Comparison of ENCODE assay signal across 12 cellular contexts in the genomic region with DNA sequence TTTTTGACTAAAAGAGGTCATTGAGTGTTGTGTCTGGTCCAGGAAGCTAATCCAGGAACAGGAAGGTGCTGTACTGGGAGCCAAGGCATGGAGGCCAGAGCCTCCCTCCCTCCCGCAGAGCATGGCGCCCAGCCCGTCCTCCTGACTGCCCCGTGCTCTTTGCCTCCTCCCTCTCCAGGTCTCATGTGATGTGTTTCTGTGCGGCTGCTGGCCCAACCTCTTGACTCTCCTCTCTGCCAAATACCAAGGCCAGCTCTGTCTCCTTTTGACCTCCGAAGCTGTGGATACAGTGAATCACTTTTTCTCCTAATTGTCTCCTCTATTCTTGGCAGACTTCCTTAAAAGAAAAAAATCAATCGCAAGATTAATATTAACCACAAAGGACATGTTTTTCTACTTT.
A peak's percentile ranks its signal among the peaks of the same experiment; 100 is the strongest.
DNase-seq lines count a peak whose midpoint lies in the region; ATAC-seq and TF ChIP-seq lines count a peak whose summit lies in the region.
"Had no signal": no experiment of that assay in that cellular context is flagged by ENCODE, and none has a peak within 500 bp of the region (broad histone marks: within the 10 kb centered on the region; RNA-seq: fewer than 3 reads in every experiment).

No MANE protein-coding gene starts in this region.

- H3K27me3 Mint-ChIP-seq in activated naive CD8-positive, alpha-beta T cell treated with anti-CD3 and anti-CD28 coated beads, Interleukin-2, amount 50 U/mL, for 24 hours: peaks cover 3% of the 10 kb centered on the region

- no peak for TF ChIP-seq POLR2A in adrenal gland (IDR thresholded peaks at IDR 0.05)

- no peaks in the 10 kb centered on the region for H3K4me1 Mint-ChIP-seq in activated naive CD8-positive, alpha-beta T cell treated with anti-CD3 and anti-CD28 coated beads, Interleukin-2, amount 50 U/mL, for 24 hours

- H3K36me3 Mint-ChIP-seq in activated naive CD8-positive, alpha-beta T cell treated with anti-CD3 and anti-CD28 coated beads, Interleukin-2, amount 50 U/mL, for 24 hours (ENCODE audit: low read depth): no peaks in the 10 kb centered on the region

- H3K27ac ChIP-seq in adrenal gland (peak overlapping the region in 3 of 5 donors; percentile 56 to 76 (median 73)), psoas muscle (no peak overlapping the region)
- H3K27ac ChIP-seq: ascending aorta had no signal

- no peaks in the 10 kb centered on the region for H3K9me3 Mint-ChIP-seq in activated naive CD8-positive, alpha-beta T cell treated with anti-CD3 and anti-CD28 coated beads, Interleukin-2, amount 50 U/mL, for 24 hours
- H3K9me3 Mint-ChIP-seq: neural crest cell had no signal

- intact Hi-C loops in adrenal gland (cut with DNase I) (no loop called here), psoas muscle (cut with DNase I) (no loop called here)

- ATAC-seq in psoas muscle: peak; percentile 49 to 81 (median 76)
- no peak for ATAC-seq in activated naive CD8-positive, alpha-beta T cell treated with anti-CD3 and anti-CD28 coated beads, Interleukin-2, amount 50 U/mL, for 24 hours

- H3K36me3 ChIP-seq in adrenal gland (replicated peaks in 1 of 2): no peaks in the 10 kb centered on the region
- H3K36me3 ChIP-seq in psoas muscle (ENCODE audit: insufficient read depth in 1 of 2, low read depth in 1 of 2): no peaks in the 10 kb centered on the region
- H3K36me3 ChIP-seq: ascending aorta, BE2C had no signal

- TF ChIP-seq CTCF in AG09319 (IDR thresholded peaks at IDR 0.05; ENCODE audit: low read depth, low read length) (no peak), adrenal gland (IDR thresholded peaks at IDR 0.05) (no peak), psoas muscle (IDR thresholded peaks at IDR 0.05) (no peak)

- DNase-seq in AG09319 (ENCODE audit: extremely low read depth, low read depth) (peak; percentile 7), adrenal gland (peak; percentile 87 to 96 (median 93)), glomerular endothelial cell (ENCODE audit: extremely low read depth, low read depth, low spot score) (peak; percentile 23), psoas muscle (peak; percentile 81 to 82), NCI-H1105 (lab: John Stamatoyannopoulos, UW) (no peak)
- DNase-seq in stimulated activated CD4-positive, alpha-beta T cell treated with anti-CD3 and anti-CD28 coated beads, Interleukin-4, amount 100 ng/mL, for 1 hour: no peak
- no peak for DNase-seq in effector CD8-positive, alpha-beta T cell (lab: John Stamatoyannopoulos, UW)
- DNase-seq in activated naive CD8-positive, alpha-beta T cell treated with anti-CD3 and anti-CD28 coated beads, Interleukin-2, amount 50 U/mL, for 24 hours: no peak
- DNase-seq: BE2C, NCI-H345 had no signal

- no peaks in the 10 kb centered on the region for H3K9me3 ChIP-seq in adrenal gland (replicated peaks in 1 of 3)
- no peaks in the 10 kb centered on the region for H3K9me3 ChIP-seq in psoas muscle
- H3K9me3 ChIP-seq: ascending aorta, BE2C had no signal

- WGBS in adrenal gland, 4 donors: 25 to 39% (median 33%) methylated on average over 7 of the region's 7 CpGs
- 28 to 47% (median 28%) methylated on average over 6 to 7 of the region's 7 CpGs for WGBS in psoas muscle, 3 donors

- no peak overlapping the region for H3K4me3 Mint-ChIP-seq in activated naive CD8-positive, alpha-beta T cell treated with anti-CD3 and anti-CD28 coated beads, Interleukin-2, amount 50 U/mL, for 24 hours
- H3K4me3 Mint-ChIP-seq: neural crest cell had no signal

- H3K4me3 ChIP-seq in adrenal gland (no peak overlapping the region), psoas muscle (no peak overlapping the region)
- H3K4me3 ChIP-seq: ascending aorta had no signal

- no peak overlapping the region for H3K27ac Mint-ChIP-seq in activated naive CD8-positive, alpha-beta T cell treated with anti-CD3 and anti-CD28 coated beads, Interleukin-2, amount 50 U/mL, for 24 hours

- H3K27me3 ChIP-seq in adrenal gland (no peaks in the 10 kb centered on the region), psoas muscle (ENCODE audit: insufficient read depth in 3 of 3, low read length in 2 of 3) (no peaks in the 10 kb centered on the region)
- H3K27me3 ChIP-seq: ascending aorta, BE2C had no signal

- H3K4me1 ChIP-seq in adrenal gland (replicated peaks in 1 of 2): peaks cover 11 to 12% of the 10 kb centered on the region in 2 donors
- no peaks in the 10 kb centered on the region for H3K4me1 ChIP-seq in psoas muscle
- H3K4me1 ChIP-seq: ascending aorta, BE2C had no signal

Comparison
In these comparisons a context has a peak if more than half of its experiments do, and no peak if none do; other contexts are left out.
1. DNase-seq: peak in AG09319 (single experiment), adrenal gland (7 of 7), glomerular endothelial cell (single experiment) and psoas muscle (2 of 2); none in NCI-H1105 (single experiment), stimulated activated CD4-positive, alpha-beta T cell treated with anti-CD3 and anti-CD28 coated beads, Interleukin-4, amount 100 ng/mL, for 1 hour (single experiment), effector CD8-positive, alpha-beta T cell (single experiment) and activated naive CD8-positive, alpha-beta T cell treated with anti-CD3 and anti-CD28 coated beads, Interleukin-2, amount 50 U/mL, for 24 hours (single experiment).